14 cellular contexts compared by ENCODE assay signal in the genomic region with DNA sequence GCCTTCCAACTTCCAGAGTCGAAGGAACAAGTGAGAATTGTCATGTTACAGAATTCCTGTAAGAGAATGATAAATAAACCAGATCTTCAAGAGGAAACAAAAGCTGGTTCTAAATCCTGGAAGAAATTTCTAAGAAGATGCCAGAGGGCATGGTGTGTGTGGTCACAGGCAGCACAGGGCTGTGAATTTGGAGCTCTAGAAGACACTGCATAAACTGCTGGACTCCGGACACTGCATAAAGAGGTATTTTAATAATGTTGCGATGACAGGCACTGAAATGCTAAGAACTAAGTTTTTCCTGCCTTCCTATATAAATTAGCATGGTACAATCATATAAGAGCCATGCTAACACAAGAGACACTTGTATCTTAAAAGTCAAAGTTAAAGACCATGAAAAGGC.
DNase-seq lines count a peak whose midpoint lies in the region; ATAC-seq, FAIRE-seq and TF ChIP-seq lines count a peak whose summit lies in the region.
"Had no signal": no experiment of that assay in that cellular context is flagged by ENCODE, and none has a peak within 500 bp of the region (broad histone marks: within the 10 kb centered on the region; RNA-seq: fewer than 3 reads in every experiment).

No MANE protein-coding gene starts in this region.

- no peaks in the 10 kb centered on the region for H3K9me2 ChIP-seq in GM23248 (ENCODE audit: insufficient read depth)

- no peak for ATAC-seq in CD4-positive, alpha-beta T cell (ENCODE audit: poor library complexity)
- ATAC-seq in K562 (no peak), natural killer cell (no peak)

- peaks cover 27% of the 10 kb centered on the region for H3K4me1 Mint-ChIP-seq in CD4-positive, alpha-beta T cell (ENCODE audit: low read depth)
- H3K4me1 Mint-ChIP-seq in natural killer cell, result peaks cover 51 to 55% of the 10 kb centered on the region in 2 donors

- BruUV-seq in K562 (replicated peaks; lab: Mats Ljungman, UMichigan), result no TSS peak

- peak; percentile 59 for FAIRE-seq in K562 (lab: Jason Lieb, UNC)
- FAIRE-seq: G401.6 had no signal

- H2AFZ ChIP-seq in GM23248 (no peak overlapping the region), K562 (ENCODE audit: low read depth, low read length) (no peak overlapping the region)

- POLR2A ChIA-PET in CD4-positive, alpha-beta T cell (lab: Charles Lee), result no interaction called here
- POLR2A ChIA-PET in K562 (lab: Yijun Ruan, JAX), result interaction anchor here (0.6 kb wide), 1 partner anchor 112 kb away, joined by 4 read pairs; no protein-coding TSS in a partner anchor

- no peak overlapping the region for H3K27ac ChIP-seq in CD4-positive, alpha-beta T cell (ENCODE audit: low read depth, low read length)
- peak overlapping the region; percentile 19 for H3K27ac ChIP-seq in GM23248
- no peak overlapping the region for H3K27ac ChIP-seq in K562 (ENCODE audit: extremely low read depth, low read depth, low read length)
- no peak overlapping the region for H3K27ac ChIP-seq in Peyer's patch
- H3K27ac ChIP-seq in effector memory CD4-positive, alpha-beta T cell (ENCODE audit: insufficient read depth, low read length, poor library complexity, severe bottlenecking), result no peak overlapping the region
- H3K27ac ChIP-seq in stomach, result no peak overlapping the region
- H3K27ac ChIP-seq: C4-2B, tibial artery had no signal

- no peak for TF ChIP-seq RAD21 in K562 (CRISPR knock-in tag; conservative IDR thresholded peaks at IDR 0.05 in 1 of 2, IDR thresholded peaks at IDR 0.05 in 1 of 2)

- H3K36me3 ChIP-seq in GM23248 (ENCODE audit: low read depth) (peaks cover 38% of the 10 kb centered on the region), K562 (ENCODE audit: control insufficient read depth, insufficient read depth, low read length) (peaks cover 88% of the 10 kb centered on the region), Peyer's patch (peaks cover 0 to 51% (median 0%) of the 10 kb centered on the region in 3 donors), stomach (peaks cover 10 to 85% (median 63%) of the 10 kb centered on the region in 4 donors)
- peaks cover 33% of the 10 kb centered on the region for H3K36me3 ChIP-seq in effector memory CD4-positive, alpha-beta T cell (ENCODE audit: control insufficient read depth, insufficient read depth, low read length)

- H3K4me3 ChIP-seq in GM23248, result no peak overlapping the region
- H3K4me3 ChIP-seq in K562, result no peak overlapping the region
- no peak overlapping the region for H3K4me3 ChIP-seq in Peyer's patch
- H3K4me3 ChIP-seq in effector memory CD4-positive, alpha-beta T cell (ENCODE audit: insufficient read depth, low read depth, low read length, poor library complexity, severe bottlenecking), result no peak overlapping the region
- no peak overlapping the region for H3K4me3 ChIP-seq in stomach
- H3K4me3 ChIP-seq: tibial artery had no signal

- H3K9me3 ChIP-seq in CD4-positive, alpha-beta T cell (ENCODE audit: control insufficient read depth, low read length), result peaks cover 6% of the 10 kb centered on the region
- H3K9me3 ChIP-seq in GM23248 (ENCODE audit: low read depth) (no peaks in the 10 kb centered on the region), K562 (replicated peaks; ENCODE audit: control insufficient read depth, insufficient read depth, low read depth, low read length) (no peaks in the 10 kb centered on the region), Peyer's patch (no peaks in the 10 kb centered on the region), stomach (peaks cover 0 to 7% (median 0%) of the 10 kb centered on the region in 4 donors)
- no peaks in the 10 kb centered on the region for H3K9me3 ChIP-seq in effector memory CD4-positive, alpha-beta T cell (ENCODE audit: control insufficient read depth, low read length)
- H3K9me3 ChIP-seq: tibial artery had no signal

- H3K9me1 ChIP-seq in K562 (ENCODE audit: control insufficient read depth, insufficient read depth, low read length), result peaks cover 4% of the 10 kb centered on the region

- H3K9ac ChIP-seq in GM23248 (no peak overlapping the region; the same call in 1 of the 2 replicates), K562 (ENCODE audit: insufficient read depth in 1 of 2, low read depth in 2 of 2, low read length in 2 of 2) (no peak overlapping the region)

- no peak overlapping the region for H3K4me3 Mint-ChIP-seq in CD4-positive, alpha-beta T cell
- no peak overlapping the region for H3K4me3 Mint-ChIP-seq in natural killer cell

- DNase-seq in CD4-positive, alpha-beta T cell, result no peak
- DNase-seq in GM23248 (no peak), K562 (ENCODE audit: extremely low read depth in 1 of 4, low spot score in 3 of 4) (no peak), natural killer cell (no peak), Peyer's patch (no peak), stomach (no peak)
- no peak for DNase-seq in effector memory CD4-positive, alpha-beta T cell
- DNase-seq: activated CD4-positive, CD25-positive, alpha-beta regulatory T cell treated with anti-CD3 and anti-CD28 coated beads, Interleukin-2, amount 50 U/mL, for 72 hours; activated effector memory CD4-positive, alpha-beta T cell treated with anti-CD3 and anti-CD28 coated beads, Interleukin-2, amount 50 U/mL, for 16 hours; NCI-H1930; NCI-H524 treated with DMSO at 0.1 percent for 48 hours; tibial artery had no signal

- H3K9me3 Mint-ChIP-seq in CD4-positive, alpha-beta T cell, result no peaks in the 10 kb centered on the region
- H3K9me3 Mint-ChIP-seq in natural killer cell, result no peaks in the 10 kb centered on the region

- H3K4me2 ChIP-seq in GM23248 (ENCODE audit: unreplicated experiment) (no peak overlapping the region), K562 (ENCODE audit: insufficient read depth, low read length) (no peak overlapping the region)

- TF ChIP-seq POLR2A in K562 (conservative IDR thresholded peaks at IDR 0.05), result no peak
- TF ChIP-seq POLR2A in Peyer's patch (IDR thresholded peaks at IDR 0.05), result no peak
- TF ChIP-seq POLR2A in stomach (IDR thresholded peaks at IDR 0.05), result no peak

- peaks cover 5% of the 10 kb centered on the region; the same call in 1 of the 2 replicates for H3F3A ChIP-seq in GM23248 (ENCODE audit: insufficient read depth)

- H3K36me3 Mint-ChIP-seq in CD4-positive, alpha-beta T cell (ENCODE audit: low read depth), result peaks cover 91% of the 10 kb centered on the region
- H3K36me3 Mint-ChIP-seq in natural killer cell, result peaks cover 11% of the 10 kb centered on the region

- TF ChIP-seq EP300 in K562 (IDR thresholded peaks at IDR 0.05; ENCODE audit: low read length) (no peak), stomach (IDR thresholded peaks at IDR 0.05) (no peak)

- CTCF ChIA-PET in CD4-positive, alpha-beta T cell (lab: Charles Lee), result no interaction called here
- CTCF ChIA-PET in K562 (lab: Yijun Ruan, JAX; ENCODE audit: low intra/inter-chr PET ratio), result no interaction called here

- H3K27me3 ChIP-seq in CD4-positive, alpha-beta T cell (ENCODE audit: control insufficient read depth, insufficient read depth, low read length), result no peaks in the 10 kb centered on the region
- H3K27me3 ChIP-seq in GM23248 (replicated peaks; ENCODE audit: insufficient read depth) (no peaks in the 10 kb centered on the region), K562 (ENCODE audit: control insufficient read depth in 2 of 2, insufficient read depth in 2 of 2, low read length in 2 of 2) (no peaks in the 10 kb centered on the region), Peyer's patch (no peaks in the 10 kb centered on the region), stomach (no peaks in the 10 kb centered on the region)
- H3K27me3 ChIP-seq in effector memory CD4-positive, alpha-beta T cell (replicated peaks; ENCODE audit: control insufficient read depth, insufficient read depth, low read length, poor library complexity, severe bottlenecking), result no peaks in the 10 kb centered on the region
- H3K27me3 ChIP-seq: tibial artery had no signal

- 69 to 73% methylated on average over 3 of the region's 3 CpGs for WGBS in GM23248 (ENCODE audit: low coverage in 1 of 2, low lambda C conversion rate in 2 of 2, missing lambda C conversion rate in 2 of 2), 2 experiments
- 95% methylated on average over 3 of the region's 3 CpGs for WGBS in K562 (ENCODE audit: insufficient coverage, low coverage, missing lambda C conversion rate)
- WGBS in stomach, 5 donors, result 81 to 85% (median 82%) methylated on average over 3 of the region's 3 CpGs

- H3K4me1 ChIP-seq in GM23248 (ENCODE audit: insufficient read depth) (peaks cover 18% of the 10 kb centered on the region; the same call in 1 of the 2 replicates), K562 (replicated peaks in 1 of 2; ENCODE audit: control insufficient read depth in 2 of 2, insufficient read depth in 2 of 2, low read length in 2 of 2) (peaks cover 0 to 3% of the 10 kb centered on the region in 2 experiments; a peak in 2 of 5 replicates), Peyer's patch (peaks cover 0 to 5% (median 0%) of the 10 kb centered on the region in 4 donors), stomach (peaks cover 5 to 41% (median 8%) of the 10 kb centered on the region in 4 donors)
- H3K4me1 ChIP-seq in effector memory CD4-positive, alpha-beta T cell (ENCODE audit: control insufficient read depth, insufficient read depth, low read length, poor library complexity, severe bottlenecking), result no peaks in the 10 kb centered on the region

- in situ Hi-C loops in GM23248 (cut with MboI) (no loop called here), K562 (cut with MboI) (no loop called here)

- no peak for TF ChIP-seq CTCF in CD4-positive, alpha-beta T cell (IDR thresholded peaks at IDR 0.05)
- no peak for TF ChIP-seq CTCF in K562 (IDR thresholded peaks at IDR 0.05 in 2 of 3, conservative IDR thresholded peaks at IDR 0.05 in 1 of 3; ENCODE audit: insufficient read depth in 2 of 3, low read depth in 1 of 3, low read length in 3 of 3)
- no peak for TF ChIP-seq CTCF in natural killer cell (IDR thresholded peaks at IDR 0.05)
- no peak for TF ChIP-seq CTCF in Peyer's patch (IDR thresholded peaks at IDR 0.05)
- TF ChIP-seq CTCF in stomach (IDR thresholded peaks at IDR 0.05), result no peak

- no peaks in the 10 kb centered on the region for H3K27me3 Mint-ChIP-seq in CD4-positive, alpha-beta T cell
- no peaks in the 10 kb centered on the region for H3K27me3 Mint-ChIP-seq in natural killer cell (ENCODE audit: low read depth in 2 of 2)

- intact Hi-C loops in CD4-positive, alpha-beta T cell (cut with DNase I, micrococcal nuclease), result no loop called here
- intact Hi-C loops in K562 (cut with micrococcal nuclease), result no loop called here
- intact Hi-C loops in natural killer cell (cut with micrococcal nuclease), result no loop called here
- intact Hi-C loops in stomach (cut with DNase I; ENCODE audit: low total_unique reads), result no loop called here

- H3K27ac Mint-ChIP-seq in CD4-positive, alpha-beta T cell, result peak overlapping the region; percentile 54
- H3K27ac Mint-ChIP-seq in natural killer cell, result peak overlapping the region; percentile 76 to 90

- H3K79me2 ChIP-seq in GM23248 (ENCODE audit: insufficient read depth), result peaks cover 96% of the 10 kb centered on the region
- H3K79me2 ChIP-seq in K562 (ENCODE audit: control insufficient read depth, insufficient read depth, low read length), result peaks cover 63% of the 10 kb centered on the region

- H4K20me1 ChIP-seq in GM23248 (ENCODE audit: insufficient read depth) (no peaks in the 10 kb centered on the region; the same call in 1 of the 2 replicates), K562 (replicated peaks; ENCODE audit: control insufficient read depth, insufficient read depth, low read length) (peaks cover 12% of the 10 kb centered on the region)

TF ChIP-seq in K562, 482 proteins besides CTCF, POLR2A, EP300 and RAD21 (continues in another document):
- no peak for TF ChIP-seq HNRNPK (IDR thresholded peaks at IDR 0.05; ENCODE audit: low read depth, low read length, poor library complexity, severe bottlenecking)
- no peak for TF ChIP-seq RNF2 (IDR thresholded peaks at IDR 0.05)
